In genomic region chr7:111115966-111116365, GRCh38 we compare ENCODE assay signal across 26 cellular contexts. TPM values are rescaled to one million over a fixed set of nuclear protein-coding genes. Genes with fewer than 3 reads are reported as not detected.
"Had no signal": no experiment of that assay in that cellular context is flagged by ENCODE, and none has a peak within 500 bp of the region (broad histone marks: within the 10 kb centered on the region; RNA-seq: fewer than 3 reads in every experiment).

No MANE protein-coding gene starts in this region.

- DNase-seq: activated B cell treated with CpG ODN at 0.5 μM for 24 hours; activated CD8-positive, alpha-beta memory T cell treated with anti-CD3 and anti-CD28 coated beads for 24 hours; activated T-cell treated with anti-CD3 and anti-CD28 coated beads, Interleukin-2, amount 50 U/mL, for 48 hours; adrenal gland; anterior cingulate cortex; cerebellar nuclear complex; Karpas-422; MM.1S; NCI-H1105; NCI-H1436; NCI-H1694 treated with DMSO at 0.1 percent for 48 hours; NCI-H2029 treated with DMSO at 0.1 percent for 48 hours; NCI-H510A treated with DMSO at 0.1 percent for 48 hours; NCI-H69; NK-92 treated with Interleukin-12 subunit alpha and Interleukin-12 subunit beta, amount 100 ng/mL, for 24 hours; OCI-M1; Right ventricle myocardium superior; RPMI8226; SJCRH30; SW 1271; T-helper 9 cell had no signal

- H3K4me3 ChIP-seq: adrenal gland, K562, SJCRH30 had no signal

- FAIRE-seq: K562, TTC549 had no signal

- H3K27ac ChIP-seq: adrenal gland, SJCRH30 had no signal

- H3K27me3 ChIP-seq: adrenal gland, SJCRH30 had no signal

- H3K9me3 ChIP-seq: adrenal gland, SJCRH30 had no signal

- H3K4me3 Mint-ChIP-seq: activated B cell treated with CpG ODN at 0.5 μM for 24 hours had no signal

- H3K27ac Mint-ChIP-seq: activated B cell treated with CpG ODN at 0.5 μM for 24 hours; activated naive CD4-positive, alpha-beta T cell treated with anti-CD3 and anti-CD28 coated beads, Interleukin-2, amount 50 U/mL, for 72 hours had no signal

- ATAC-seq: activated naive CD4-positive, alpha-beta T cell treated with anti-CD3 and anti-CD28 coated beads, Interleukin-2, amount 50 U/mL, for 72 hours; K562; Panc1; SK-N-SH treated with all-trans-retinoic acid at 6 μM for 48 hours had no signal

- H3K36me3 ChIP-seq: adrenal gland, SJCRH30 had no signal

- H3K9me3 Mint-ChIP-seq: activated B cell treated with CpG ODN at 0.5 μM for 24 hours had no signal

- H3K27me3 Mint-ChIP-seq: activated B cell treated with CpG ODN at 0.5 μM for 24 hours had no signal

RNA-seq across cellular contexts. Expression of gene LRRN3, which starts 25.0 kb away (rescaled TPM):
- total RNA-seq: activated B cell treated with CpG ODN at 0.5 μM for 24 hours had no signal
